ENCODE assay signal across 23 cellular contexts in genomic region chr1:51203874-51204245, GRCh38.
"Had no signal": no experiment of that assay in that cellular context is flagged by ENCODE, and none has a peak within 500 bp of the region (broad histone marks: within the 10 kb centered on the region; RNA-seq: fewer than 3 reads in every experiment).

No MANE protein-coding gene starts in this region.

- H3K27me3 ChIP-seq: brain microvascular endothelial cell, cardiac muscle cell, Peyer's patch had no signal

- H3K27ac ChIP-seq: brain microvascular endothelial cell, cardiac muscle cell, Peyer's patch, RWPE1 had no signal

- H3K4me3 ChIP-seq: cardiac muscle cell, Peyer's patch had no signal

- H3K36me3 ChIP-seq: brain microvascular endothelial cell, cardiac muscle cell, Peyer's patch had no signal

- DNase-seq: activated B cell treated with CpG ODN at 0.5 μM for 24 hours; activated CD4-positive, alpha-beta memory T cell treated with anti-CD3 and anti-CD28 coated beads, Interleukin-2, amount 10 ng/mL, durations not matched to agents 7 days and 5 days; activated CD4-positive, alpha-beta T cell treated with anti-CD3 and anti-CD28 coated beads for 1 hour; activated CD4-positive, alpha-beta T cell treated with anti-CD3 and anti-CD28 coated beads, Interleukin-2, amount 50 U/mL, for 1 hour; activated gamma-delta T cell treated with Interleukin-2 at 50 U/mL for 16 hours; activated naive CD4-positive, alpha-beta T cell treated with anti-CD3 and anti-CD28 coated beads, Interleukin-2, amount 10 ng/mL, durations not matched to agents 7 days and 5 days; activated naive CD8-positive, alpha-beta T cell treated with anti-CD3 and anti-CD28 coated beads for 36 hours; activated T-cell treated with anti-CD3 and anti-CD28 coated beads for 4 hours; activated T-cell treated with anti-CD3 and anti-CD28 coated beads, Interleukin-2, amount 50 U/mL, for 48 hours; brain microvascular endothelial cell; NCI-H1048; NCI-H146; NCI-H187 treated with DMSO at 0.1 percent for 48 hours; NCI-H2081 treated with DMSO at 0.1 percent for 48 hours; NCI-H2171; NCI-H226; NCI-H526; NCI-H774; Peyer's patch; Right ventricle myocardium superior; T1000 had no signal

- H3K4me1 ChIP-seq: Peyer's patch had no signal

- H3K9me3 ChIP-seq: Peyer's patch had no signal
